ENCODE assay signal across 9 cellular contexts in genomic region chr12:20492251-20492728, GRCh38.
DNase-seq lines count a peak whose midpoint lies in the region; ATAC-seq, FAIRE-seq and TF ChIP-seq lines count a peak whose summit lies in the region.
"Had no signal": no experiment of that assay in that cellular context is flagged by ENCODE, and none has a peak within 500 bp of the region (broad histone marks: within the 10 kb centered on the region; RNA-seq: fewer than 3 reads in every experiment).

No MANE protein-coding gene starts in this region.

- peak overlapping the region; percentile 73 for H3K4me2 ChIP-seq in HCT116 (ENCODE audit: low read length)

- peak overlapping the region; percentile 68 for H2AFZ ChIP-seq in HCT116 (ENCODE audit: low read depth, low read length, poor library complexity, severe bottlenecking)

- ATAC-seq in HCT116, result peak; percentile 95
- ATAC-seq in gastrocnemius medialis, result no peak

- no peak for FAIRE-seq in GM12891 (lab: Jason Lieb, UNC)

- H3K4me3 ChIP-seq in HCT116 (replicated peaks in 1 of 2; ENCODE audit: low read depth in 1 of 2, low read length in 2 of 2) (peak overlapping the region; percentile 27 to 45), SJSA1 (no peak overlapping the region), foreskin fibroblast (ENCODE audit: low read depth in 1 of 2, low read length in 2 of 2) (no peak overlapping the region), gastrocnemius medialis (no peak overlapping the region)

- no peaks in the 10 kb centered on the region for H4K20me1 ChIP-seq in HCT116 (ENCODE audit: insufficient read depth)

- no peaks in the 10 kb centered on the region for H3K9me3 ChIP-seq in HCT116 (ENCODE audit: control insufficient read depth in 1 of 2, insufficient read depth in 1 of 2, low read depth in 1 of 2, low read length in 2 of 2)
- no peaks in the 10 kb centered on the region for H3K9me3 ChIP-seq in SJSA1 (replicated peaks)
- H3K9me3 ChIP-seq in gastrocnemius medialis, result no peaks in the 10 kb centered on the region

- H3K27ac ChIP-seq in HCT116 (ENCODE audit: low read depth, low read length) (no peak overlapping the region), SJSA1 (peak overlapping the region; percentile 35), gastrocnemius medialis (no peak overlapping the region)

- BruUV-seq in HCT116 (replicated peaks; lab: Mats Ljungman, UMichigan), result TSS peak; percentile 74

- DNase-seq in CD14-positive monocyte (ENCODE audit: low spot score) (peak; percentile 83), HCT116 (ENCODE audit: low read depth, low spot score) (peak; percentile 67), SJSA1 (ENCODE audit: low read depth in 1 of 2, low spot score in 2 of 2) (peak; percentile 70 to 77), foreskin fibroblast (peak; percentile 58 to 61), GM12891 (ENCODE audit: insufficient read length, low spot score) (no peak), gastrocnemius medialis (no peak), immature natural killer cell (no peak), GM13976 (ENCODE audit: low spot score) (no peak)

- H3K9ac ChIP-seq in HCT116 (ENCODE audit: low read length), result 0 out of 2 replicates have a peak overlapping the region, but pooled peaks have one; percentile 15

- H3K4me1 ChIP-seq in HCT116 (ENCODE audit: control insufficient read depth in 1 of 2, insufficient read depth in 2 of 2, low read length in 2 of 2) (peaks cover 0 to 23% of the 10 kb centered on the region in 2 experiments; a peak in 3 of 4 replicates), SJSA1 (replicated peaks) (peaks cover 24% of the 10 kb centered on the region), gastrocnemius medialis (no peaks in the 10 kb centered on the region)

- H3K36me3 ChIP-seq in HCT116 (ENCODE audit: control insufficient read depth in 1 of 2, insufficient read depth in 2 of 2, low read length in 2 of 2) (no peaks in the 10 kb centered on the region), SJSA1 (no peaks in the 10 kb centered on the region), gastrocnemius medialis (no peaks in the 10 kb centered on the region)

- peaks cover 0 to 3% (median 0%) of the 10 kb centered on the region in 3 donors for H3K27me3 Mint-ChIP-seq in CD14-positive monocyte (ENCODE audit: low read depth in 3 of 3)
- H3K27me3 Mint-ChIP-seq in immature natural killer cell (ENCODE audit: low read depth in 3 of 3), result peaks cover 0 to 4% (median 3%) of the 10 kb centered on the region in 3 donors

- peak overlapping the region in 1 of 2 donors; percentile 39 for H3K4me3 Mint-ChIP-seq in CD14-positive monocyte
- no peak overlapping the region for H3K4me3 Mint-ChIP-seq in immature natural killer cell
- H3K4me3 Mint-ChIP-seq: T-helper 1 cell treated with Interleukin-12 subunit alpha and Interleukin-12 subunit beta and Interleukin-4 antibody, amounts not matched to agents 30 μg/mL and 1 μg/mL, for 36 hours had no signal

- H3K27ac Mint-ChIP-seq in CD14-positive monocyte, result peak overlapping the region in 4 of 7 donors; percentile 39 to 72 (median 48)
- no peak overlapping the region for H3K27ac Mint-ChIP-seq in immature natural killer cell
- H3K27ac Mint-ChIP-seq: T-helper 1 cell treated with Interleukin-12 subunit alpha and Interleukin-12 subunit beta and Interleukin-4 antibody, amounts not matched to agents 30 μg/mL and 1 μg/mL, for 36 hours had no signal

- H3K9me3 Mint-ChIP-seq in CD14-positive monocyte (peaks cover 0 to 3% (median 0%) of the 10 kb centered on the region in 7 donors), immature natural killer cell (no peaks in the 10 kb centered on the region)
- H3K9me3 Mint-ChIP-seq: T-helper 1 cell treated with Interleukin-12 subunit alpha and Interleukin-12 subunit beta and Interleukin-4 antibody, amounts not matched to agents 30 μg/mL and 1 μg/mL, for 36 hours had no signal

- H3K27me3 ChIP-seq in HCT116 (ENCODE audit: insufficient read depth, low read length) (no peaks in the 10 kb centered on the region), SJSA1 (replicated peaks) (no peaks in the 10 kb centered on the region), gastrocnemius medialis (no peaks in the 10 kb centered on the region)

- CTCF ChIA-PET in HCT116 (lab: Charles Lee), result no interaction called here

- H3K79me2 ChIP-seq in HCT116 (ENCODE audit: insufficient read depth, low read length), result no peaks in the 10 kb centered on the region

- intact Hi-C loops in CD14-positive monocyte (cut with micrococcal nuclease) (no loop called here), HCT116 (cut with micrococcal nuclease) (no loop called here), gastrocnemius medialis (cut with DNase I; ENCODE audit: low total_unique reads) (no loop called here)

- no peak for TF ChIP-seq RAD21 in HCT116 (IDR thresholded peaks at IDR 0.05; ENCODE audit: low read depth)

- POLR2A ChIA-PET in HCT116 (lab: Charles Lee), result no interaction called here

- TF ChIP-seq POLR2A in HCT116 (IDR thresholded peaks at IDR 0.05; ENCODE audit: borderline replicate concordance, extremely low read depth, insufficient read depth, insufficient read length), result no peak
- no peak for TF ChIP-seq POLR2A in GM12891 (IDR thresholded peaks at IDR 0.05; ENCODE audit: low read depth, low read length)
- no peak for TF ChIP-seq POLR2A in gastrocnemius medialis (IDR thresholded peaks at IDR 0.05)

- H3K9me2 ChIP-seq in HCT116 (ENCODE audit: insufficient read depth), result no peaks in the 10 kb centered on the region

- RAD21 ChIA-PET in HCT116 (lab: Charles Lee; ENCODE audit: low non-redundant PET in 1 of 2, low total read pairs in 2 of 2, uncharacterized antibody in 2 of 2, unreplicated experiment in 2 of 2), result no interaction called here

- in situ Hi-C loops in gastrocnemius medialis (cut with MboI; ENCODE audit: low sequenced_read_pairs in 4 of 4) (no loop called here), GM13976 (cut with MboI; ENCODE audit: low sequenced_read_pairs, unreplicated experiment) (no loop called here)

- no peak for TF ChIP-seq CTCF in CD14-positive monocyte (IDR thresholded peaks at IDR 0.05)
- no peak for TF ChIP-seq CTCF in HCT116 (IDR thresholded peaks at IDR 0.05 in 2 of 3, conservative IDR thresholded peaks at IDR 0.05 in 1 of 3; ENCODE audit: borderline replicate concordance in 1 of 3, insufficient read depth in 1 of 3, low read depth in 2 of 3, low read length in 2 of 3)
- no peak for TF ChIP-seq CTCF in foreskin fibroblast (IDR thresholded peaks at IDR 0.05; ENCODE audit: low read depth, low read length)
- no peak for TF ChIP-seq CTCF in gastrocnemius medialis (IDR thresholded peaks at IDR 0.05 in 4 of 5, conservative IDR thresholded peaks at IDR 0.05 in 1 of 5)
- TF ChIP-seq CTCF in GM13976 (IDR thresholded peaks at IDR 0.05; ENCODE audit: borderline replicate concordance, control extremely low read depth, extremely low read depth, insufficient read depth, missing control alignments), result no peak

- H3K36me3 Mint-ChIP-seq in CD14-positive monocyte (no peaks in the 10 kb centered on the region), immature natural killer cell (no peaks in the 10 kb centered on the region)

- H3K4me1 Mint-ChIP-seq in CD14-positive monocyte (peaks cover 9% of the 10 kb centered on the region), immature natural killer cell (peaks cover 0 to 5% of the 10 kb centered on the region in 2 donors)

TF ChIP-seq in HCT116, 20 proteins besides CTCF, POLR2A, EP300 and RAD21 (continues in another document):
- TF ChIP-seq EGR1 (IDR thresholded peaks at IDR 0.05; ENCODE audit: low read depth), result no peak
- no peak for TF ChIP-seq EZH2 (IDR thresholded peaks at IDR 0.05)
- TF ChIP-seq SIN3A (IDR thresholded peaks at IDR 0.05; ENCODE audit: low read depth), result no peak
- TF ChIP-seq EZH2phosphoT487 (IDR thresholded peaks at IDR 0.05; ENCODE audit: borderline replicate concordance), result no peak
- peak; percentile 52; the same call in 1 of the 2 replicates for TF ChIP-seq ATF3 (IDR thresholded peaks at IDR 0.05)
- peak; percentile 45 for TF ChIP-seq TCF7L2 (IDR thresholded peaks at IDR 0.05; ENCODE audit: borderline replicate concordance, extremely low read depth, insufficient read depth, insufficient read length)

TF ChIP-seq in GM12891, 5 proteins besides CTCF, POLR2A, EP300 and RAD21:
- TF ChIP-seq POLR2AphosphoS5 (IDR thresholded peaks at IDR 0.05; ENCODE audit: low read depth, low read length), result no peak
- TF ChIP-seq SPI1 (IDR thresholded peaks at IDR 0.05; ENCODE audit: low read depth, low read length), result no peak
- TF ChIP-seq PAX5 (IDR thresholded peaks at IDR 0.05; ENCODE audit: insufficient read depth, low read length, severe bottlenecking), result no peak
- no peak for TF ChIP-seq POU2F2 (IDR thresholded peaks at IDR 0.05; ENCODE audit: low read depth, low read length)
- no peak for TF ChIP-seq TAF1 (IDR thresholded peaks at IDR 0.05; ENCODE audit: low read depth, low read length)
TF ChIP-seq in GM12891: peak in this region for 0.

Comparison
In these comparisons a context has a peak if more than half of its experiments do, and no peak if none do; other contexts are left out.
1. DNase-seq: peak in CD14-positive monocyte (single experiment), HCT116 (single experiment), SJSA1 (2 of 2) and foreskin fibroblast (2 of 2); none in GM12891 (single experiment), gastrocnemius medialis (0 of 2), immature natural killer cell (0 of 3) and GM13976 (single experiment).
2. H3K27ac Mint-ChIP-seq: peak in CD14-positive monocyte (4 of 7); none in immature natural killer cell (0 of 6).
3. H3K4me3 ChIP-seq: peak in HCT116 (2 of 2); none in SJSA1 (single experiment), foreskin fibroblast (0 of 2) and gastrocnemius medialis (0 of 4).